9 cellular contexts compared by ENCODE assay signal in genomic region chr10:31422634-31423033, GRCh38.
"Had no signal": no experiment of that assay in that cellular context is flagged by ENCODE, and none has a peak within 500 bp of the region (broad histone marks: within the 10 kb centered on the region; RNA-seq: fewer than 3 reads in every experiment).

No MANE protein-coding gene starts in this region.

- FAIRE-seq: H1 had no signal

- H3K4me3 ChIP-seq: GM23248, GM23338, HAP-1 had no signal

- H3K27ac Mint-ChIP-seq: GM23338, HFFc6 had no signal

- H3K36me3 ChIP-seq: HAP-1 had no signal

- H3K9me3 Mint-ChIP-seq: GM23338, HFFc6 had no signal

- DNase-seq: GM23248, GOT3, H7, H9, HCEC 1CT, HFFc6 had no signal

- H3K4me3 Mint-ChIP-seq: GM23338, H9, HFFc6 had no signal

- H3K9me3 ChIP-seq: HAP-1 had no signal

- H3K27ac ChIP-seq: GM23248 had no signal

- H3K4me1 Mint-ChIP-seq: GM23338, H9 had no signal
